7 cellular contexts compared by ENCODE assay signal in genomic region chr17:40063915-40064531, GRCh38. TPM values are rescaled to one million over a fixed set of nuclear protein-coding genes. Genes with fewer than 3 reads are reported as not detected.
A peak's percentile ranks its signal among the peaks of the same experiment; 100 is the strongest.
DNase-seq lines count a peak whose midpoint lies in the region; TF ChIP-seq lines count a peak whose summit lies in the region.
"Had no signal": no experiment of that assay in that cellular context is flagged by ENCODE, and none has a peak within 500 bp of the region (broad histone marks: within the 10 kb centered on the region; RNA-seq: fewer than 3 reads in every experiment).

No MANE protein-coding gene starts in this region.

- peak overlapping the region; percentile 96 to 98 for H3K27ac ChIP-seq in breast epithelium

- H3K36me3 ChIP-seq in breast epithelium = no peaks in the 10 kb centered on the region

- peak overlapping the region; percentile 76 to 95 (median 90) for H3K4me3 Mint-ChIP-seq in IgD-negative memory B cell
- H3K4me3 Mint-ChIP-seq in neural crest cell = peak overlapping the region; percentile 90

- DNase-seq in breast epithelium (ENCODE audit: low spot score in 2 of 2) (no peak), neural crest cell (ENCODE audit: low read depth, low spot score) (no peak), RKO (ENCODE audit: low spot score) (no peak), GM10266 (ENCODE audit: extremely low spot score) (no peak), NCI-H774 (lab: John Stamatoyannopoulos, UW) (no peak)

- peaks cover 8 to 18% of the 10 kb centered on the region in 2 donors for H3K4me1 ChIP-seq in breast epithelium

- H3K36me3 Mint-ChIP-seq in IgD-negative memory B cell = no peaks in the 10 kb centered on the region
- H3K36me3 Mint-ChIP-seq in neural crest cell (ENCODE audit: low read depth) = no peaks in the 10 kb centered on the region

- peak overlapping the region; percentile 12 to 39 (median 23) for H3K27ac Mint-ChIP-seq in IgD-negative memory B cell
- peak overlapping the region; percentile 96 for H3K27ac Mint-ChIP-seq in neural crest cell (ENCODE audit: unreplicated experiment)

- TF ChIP-seq CTCF in breast epithelium (IDR thresholded peaks at IDR 0.05) (no peak), neural crest cell (conservative IDR thresholded peaks at IDR 0.05) (no peak), GM10266 (IDR thresholded peaks at IDR 0.05; ENCODE audit: control insufficient read depth, insufficient read depth, low read depth, missing control alignments) (no peak)

- intact Hi-C loops in breast epithelium (cut with DNase I; ENCODE audit: low total_unique reads) = loop anchor here (10.0 kb wide), 1 partner anchor 51 kb away; no protein-coding TSS in a partner anchor

- H3K4me1 Mint-ChIP-seq in IgD-negative memory B cell (peaks cover 13 to 37% (median 26%) of the 10 kb centered on the region in 3 donors), neural crest cell (peaks cover 59% of the 10 kb centered on the region)

- H3K9me3 Mint-ChIP-seq in IgD-negative memory B cell = no peaks in the 10 kb centered on the region
- H3K9me3 Mint-ChIP-seq in neural crest cell = no peaks in the 10 kb centered on the region

- TF ChIP-seq POLR2A in breast epithelium (IDR thresholded peaks at IDR 0.05) = no peak

- no peaks in the 10 kb centered on the region for H3K9me3 ChIP-seq in breast epithelium

- peaks cover 5% of the 10 kb centered on the region for H3K27me3 Mint-ChIP-seq in IgD-negative memory B cell
- H3K27me3 Mint-ChIP-seq in neural crest cell (ENCODE audit: low read depth) = peaks cover 19% of the 10 kb centered on the region

- no peaks in the 10 kb centered on the region for H3K27me3 ChIP-seq in breast epithelium

- H3K4me3 ChIP-seq in breast epithelium = peak overlapping the region; percentile 87 to 100 (median 100)

RNA-seq across cellular contexts. Expression of gene THRA, which starts 1.3 kb away (rescaled TPM):
- 4.6 TPM for polyA plus RNA-seq in IgD-negative memory B cell
- 10 to 100 TPM; 41.6 to 61.0 (median 48.1) TPM for total RNA-seq in breast epithelium
- total RNA-seq in neural crest cell = 15.0 and 15.3 TPM in 2 replicates

RNA-seq across cellular contexts. Expression of gene MED24, which starts 9.8 kb away (rescaled TPM):
- 51.9 TPM for polyA plus RNA-seq in IgD-negative memory B cell
- total RNA-seq in breast epithelium (10 to 100 TPM; 50.7 to 74.7 (median 59.7) TPM), neural crest cell (147 and 154 TPM in 2 replicates)

RNA-seq across cellular contexts. Expression of gene NR1D1, which starts 36.4 kb away (rescaled TPM):
- polyA plus RNA-seq in IgD-negative memory B cell = 3.6 TPM
- total RNA-seq in breast epithelium (10 to 100 TPM in 1 of 3 donors, 1 to 10 TPM in 2; 8.8 to 10.5 (median 9.2) TPM), neural crest cell (2.5 and 2.8 TPM in 2 replicates)

RNA-seq across cellular contexts. Expression of gene CSF3, which starts 48.8 kb away (rescaled TPM):
- not detected for polyA plus RNA-seq in IgD-negative memory B cell
- total RNA-seq in breast epithelium (10 to 100 TPM in 1 of 3 donors, under 1 TPM in 1, not detected in 1; 0.32 to 13.0 TPM), neural crest cell (not detected in 2 replicates)
- total RNA-seq: subcutaneous adipose tissue had no signal

RNA-seq across cellular contexts. Expression of gene MSL1, which starts 57.7 kb away (rescaled TPM):
- 10.1 TPM for polyA plus RNA-seq in IgD-negative memory B cell
- total RNA-seq in breast epithelium (10 to 100 TPM; 49.3 to 79.3 (median 78.2) TPM), neural crest cell (147 and 153 TPM in 2 replicates)
